Comparison of ENCODE assay signal across 1 cellular context in genomic region chr12:113325938-113326337, GRCh38.
TF ChIP-seq lines count a peak whose summit lies in the region.

No MANE protein-coding gene starts in this region.

TF ChIP-seq in GM23338, 12 proteins besides CTCF, POLR2A, EP300 and RAD21 (continued from another document):
- no peak for TF ChIP-seq ZNF114 (CRISPR knock-in tag; IDR thresholded peaks at IDR 0.05)
- TF ChIP-seq STAT1 (IDR thresholded peaks at IDR 0.05; ENCODE audit: unreplicated experiment): no peak
- no peak for TF ChIP-seq JUNB (IDR thresholded peaks at IDR 0.05; ENCODE audit: unreplicated experiment)
- TF ChIP-seq EZH2phosphoT487 (IDR thresholded peaks at IDR 0.05; ENCODE audit: unreplicated experiment): no peak
- TF ChIP-seq ETS1 (IDR thresholded peaks at IDR 0.05): no peak
- no peak for TF ChIP-seq REST (IDR thresholded peaks at IDR 0.05; ENCODE audit: unreplicated experiment)
- TF ChIP-seq ZNF331 (CRISPR knock-in tag; IDR thresholded peaks at IDR 0.05; ENCODE audit: low read depth): no peak
- no peak for TF ChIP-seq CREB1 (CRISPR knock-in tag; IDR thresholded peaks at IDR 0.05; ENCODE audit: low read depth)
- no peak for TF ChIP-seq EZH2 (IDR thresholded peaks at IDR 0.05; ENCODE audit: low read depth, unreplicated experiment)
